In the genomic region with DNA sequence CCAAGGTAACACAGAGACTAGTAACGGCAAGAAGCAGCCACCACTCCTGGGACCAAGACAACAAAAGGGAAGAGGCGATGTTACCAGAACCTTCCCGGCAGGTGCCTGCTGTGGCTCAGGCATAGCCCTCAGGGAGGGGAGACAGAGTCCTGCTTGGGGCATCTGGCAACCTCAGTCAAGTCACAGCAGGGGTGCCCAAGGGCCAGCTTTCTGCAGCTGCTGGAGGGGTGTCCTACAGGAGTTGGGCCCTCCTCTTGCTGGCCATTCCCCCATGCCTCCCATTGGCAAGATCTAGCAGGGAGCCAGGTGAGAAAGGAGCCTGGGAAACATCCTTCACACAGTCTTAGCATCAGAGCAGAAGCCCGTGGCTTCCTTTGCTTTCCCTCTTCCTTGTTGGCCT, we compare ENCODE assay signal across 30 cellular contexts. TPM values are rescaled to one million over a fixed set of nuclear protein-coding genes. Genes with fewer than 3 reads are reported as not detected.
DNase-seq lines count a peak whose midpoint lies in the region; ATAC-seq and TF ChIP-seq lines count a peak whose summit lies in the region.
"Had no signal": no experiment of that assay in that cellular context is flagged by ENCODE, and none has a peak within 500 bp of the region (broad histone marks: within the 10 kb centered on the region; RNA-seq: fewer than 3 reads in every experiment).

No MANE protein-coding gene starts in this region.

- H3K18ac ChIP-seq in mesenchymal stem cell (ENCODE audit: low read depth in 1 of 2, low read length in 2 of 2), result peak overlapping the region; percentile 3 to 74

- H2AK5ac ChIP-seq in mesenchymal stem cell (ENCODE audit: low read length, severe bottlenecking), result peak overlapping the region; percentile 1

- H3K14ac ChIP-seq in mesenchymal stem cell (ENCODE audit: low read length in 2 of 2), result peak overlapping the region in 1 of 2 experiments; percentile 83

- H3K27me3 ChIP-seq in HUES48 (ENCODE audit: control insufficient read depth, insufficient read depth, low read length) (no peaks in the 10 kb centered on the region), mesenchymal stem cell (ENCODE audit: control insufficient read depth in 1 of 2, insufficient read depth in 1 of 2, low read length in 2 of 2) (no peaks in the 10 kb centered on the region), brain microvascular endothelial cell (replicated peaks) (no peaks in the 10 kb centered on the region)
- H3K27me3 ChIP-seq: colonic mucosa, testis had no signal

- H3K4me2 ChIP-seq in mesenchymal stem cell (ENCODE audit: low read length, poor library complexity, severe bottlenecking), result no peak overlapping the region

- H3K9me3 ChIP-seq in HUES48 (ENCODE audit: control insufficient read depth, insufficient read depth, low read length), result no peaks in the 10 kb centered on the region
- H3K9me3 ChIP-seq in mesenchymal stem cell (ENCODE audit: control insufficient read depth, low read length), result no peaks in the 10 kb centered on the region
- H3K9me3 ChIP-seq: colonic mucosa, testis had no signal

- no peak overlapping the region for H2AFZ ChIP-seq in mesenchymal stem cell (ENCODE audit: low read depth, low read length)

- no peak overlapping the region for H3K23ac ChIP-seq in mesenchymal stem cell (ENCODE audit: low read length in 2 of 2)

- in situ Hi-C loops in G401 (cut with HindIII; ENCODE audit: low sequenced_read_pairs), result loop anchor here (25.0 kb wide), 1 partner anchor 179 kb away; no protein-coding TSS in a partner anchor
- in situ Hi-C loops in brain microvascular endothelial cell (cut with HindIII; ENCODE audit: low pct_ligation_motif_present, low sequenced_read_pairs), result loop anchor here (25.0 kb wide), 1 partner anchor 179 kb away; no protein-coding TSS in a partner anchor

- H3K4me1 ChIP-seq in HUES48 (ENCODE audit: control insufficient read depth, insufficient read depth, low read length) (peaks cover 34% of the 10 kb centered on the region), mesenchymal stem cell (ENCODE audit: control insufficient read depth, insufficient read depth, low read depth, low read length) (peaks cover 9% of the 10 kb centered on the region)
- H3K4me1 ChIP-seq: testis had no signal

- peak overlapping the region; percentile 45 for H4K8ac ChIP-seq in mesenchymal stem cell (ENCODE audit: low read length)

- H4K91ac ChIP-seq in mesenchymal stem cell (ENCODE audit: low read length), result peak overlapping the region; percentile 43

- no peak for TF ChIP-seq CTCF in coronary artery (IDR thresholded peaks at IDR 0.05)
- no peak for TF ChIP-seq CTCF in brain microvascular endothelial cell (IDR thresholded peaks at IDR 0.05; ENCODE audit: low read depth, low read length, missing control alignments)

- H2BK12ac ChIP-seq in mesenchymal stem cell (ENCODE audit: low read length in 2 of 2), result peak overlapping the region in 1 of 2 experiments; percentile 79

- H3K27ac ChIP-seq in HUES48 (ENCODE audit: low read depth, low read length) (peak overlapping the region; percentile 10), coronary artery (peak overlapping the region; percentile 48 to 61), mesenchymal stem cell (ENCODE audit: low read length, poor library complexity, severe bottlenecking) (no peak overlapping the region), substantia nigra (ENCODE audit: low read depth, low read length, poor library complexity, severe bottlenecking) (peak overlapping the region; percentile 96), brain microvascular endothelial cell (no peak overlapping the region)
- H3K27ac ChIP-seq: colonic mucosa, testis had no signal

- H3K9ac ChIP-seq in HUES48 (ENCODE audit: low read depth, low read length), result no peak overlapping the region
- H3K9ac ChIP-seq in mesenchymal stem cell (ENCODE audit: low read length), result no peak overlapping the region

- peak overlapping the region in 1 of 2 experiments; percentile 24 for H3K4ac ChIP-seq in mesenchymal stem cell (ENCODE audit: low read depth in 1 of 2, low read length in 2 of 2)

- DNase-seq in coronary artery (ENCODE audit: low spot score) (no peak), mesenchymal stem cell (no peak), substantia nigra (lab: John Stamatoyannopoulos, UW) (peak in 3 of 49 donors; percentile 16 to 26 (median 20)), G401 (ENCODE audit: low spot score) (no peak), dedifferentiated amniotic fluid mesenchymal stem cell (ENCODE audit: extremely low spot score) (no peak), brain microvascular endothelial cell (no peak)
- DNase-seq: activated CD4-positive, alpha-beta memory T cell treated with anti-CD3 and anti-CD28 coated beads, Interleukin-2, amount 10 ng/mL, durations not matched to agents 7 days and 5 days; activated CD4-positive, alpha-beta T cell treated with anti-CD3 and anti-CD28 coated beads for 1 hour; activated CD8-positive, alpha-beta memory T cell treated with anti-CD3 and anti-CD28 coated beads, Interleukin-2, amount 50 U/mL, for 4 hours; activated naive CD4-positive, alpha-beta T cell treated with anti-CD3 and anti-CD28 coated beads, Interleukin-2, amount 10 ng/mL, durations not matched to agents 7 days and 5 days; CD4-positive, alpha-beta memory T cell; colonic mucosa; DMS153; effector memory CD8-positive, alpha-beta T cell; erythroblast; foreskin fibroblast; H7; KBM-7; NCI-H1092; NCI-H187 treated with DMSO at 0.1 percent for 48 hours; NCI-H524 treated with DMSO at 0.1 percent for 48 hours; nephron progenitor cell; NK-92 treated with Interleukin-12 subunit alpha and Interleukin-12 subunit beta, amount 100 ng/mL, for 24 hours; PC-3; stimulated activated naive B cell treated with anti-CD40 and anti-IgM and Interleukin-4, amounts not matched to agents 10 μg/mL and 1 μg/mL and 100 μg/mL, for 72 hours; testis had no signal

- H3K79me1 ChIP-seq in mesenchymal stem cell (replicated peaks; ENCODE audit: low read length, poor library complexity, severe bottlenecking), result peaks cover 15% of the 10 kb centered on the region

- H3K36me3 ChIP-seq in HUES48 (ENCODE audit: control insufficient read depth, insufficient read depth, low read length), result no peaks in the 10 kb centered on the region
- peaks cover 0 to 3% of the 10 kb centered on the region in 2 experiments for H3K36me3 ChIP-seq in mesenchymal stem cell (ENCODE audit: control insufficient read depth in 1 of 2, insufficient read depth in 2 of 2, low read depth in 1 of 2, low read length in 2 of 2)
- no peaks in the 10 kb centered on the region for H3K36me3 ChIP-seq in brain microvascular endothelial cell (replicated peaks)
- H3K36me3 ChIP-seq: colonic mucosa had no signal

- 96% methylated on average over 3 of the region's 4 CpGs for WGBS in mesenchymal stem cell

- H2BK120ac ChIP-seq in mesenchymal stem cell (ENCODE audit: low read depth, low read length), result no peak overlapping the region

- H3K4me3 ChIP-seq in HUES48 (ENCODE audit: low read depth, low read length), result no peak overlapping the region
- H3K4me3 ChIP-seq in coronary artery, result no peak overlapping the region
- no peak overlapping the region for H3K4me3 ChIP-seq in mesenchymal stem cell (ENCODE audit: insufficient read depth in 1 of 2, low read depth in 1 of 2, low read length in 2 of 2)
- H3K4me3 ChIP-seq in brain microvascular endothelial cell (ENCODE audit: low read depth, low read length), result no peak overlapping the region
- H3K4me3 ChIP-seq: colonic mucosa, testis had no signal

- no peak overlapping the region for H2BK15ac ChIP-seq in mesenchymal stem cell (ENCODE audit: low read depth, poor library complexity, severe bottlenecking)

- no peak overlapping the region for H2BK5ac ChIP-seq in mesenchymal stem cell (ENCODE audit: low read depth, low read length, poor library complexity, severe bottlenecking)

- no peak for ATAC-seq in GM18511 (IDR thresholded peaks at IDR 0.05; ENCODE audit: unreplicated experiment)
- ATAC-seq: effector memory CD8-positive, alpha-beta T cell; PC-3; SK-N-SH treated with all-trans-retinoic acid at 6 μM for 48 hours; stimulated activated naive B cell treated with anti-CD40 and anti-IgM and Interleukin-4, amounts not matched to agents 10 μg/mL and 1 μg/mL and 100 μg/mL, for 72 hours had no signal

RNA-seq across cellular contexts. Expression of a gene that starts 48.3 kb away (rescaled TPM):
- polyA plus RNA-seq in mesenchymal stem cell (2013, experiment 1 of 2), result 7.2 TPM
- 7.2 TPM for polyA plus RNA-seq in mesenchymal stem cell (2013, experiment 2 of 2)
- total RNA-seq in G401 (2014; rRNA removed; shearing (Covaris generic)), result 0.25 and 5.0 TPM in 2 replicates
- total RNA-seq: B cell; CD4-positive, alpha-beta memory T cell had no signal
- polyA plus RNA-seq: CD4-positive, alpha-beta memory T cell had no signal

Comparison
In these comparisons a context has a peak if more than half of its experiments do, and no peak if none do; other contexts are left out.
1. H3K27ac ChIP-seq: peak in HUES48 (single experiment), coronary artery (2 of 2) and substantia nigra (single experiment); none in mesenchymal stem cell (single experiment) and brain microvascular endothelial cell (single experiment).